In the genomic region with DNA sequence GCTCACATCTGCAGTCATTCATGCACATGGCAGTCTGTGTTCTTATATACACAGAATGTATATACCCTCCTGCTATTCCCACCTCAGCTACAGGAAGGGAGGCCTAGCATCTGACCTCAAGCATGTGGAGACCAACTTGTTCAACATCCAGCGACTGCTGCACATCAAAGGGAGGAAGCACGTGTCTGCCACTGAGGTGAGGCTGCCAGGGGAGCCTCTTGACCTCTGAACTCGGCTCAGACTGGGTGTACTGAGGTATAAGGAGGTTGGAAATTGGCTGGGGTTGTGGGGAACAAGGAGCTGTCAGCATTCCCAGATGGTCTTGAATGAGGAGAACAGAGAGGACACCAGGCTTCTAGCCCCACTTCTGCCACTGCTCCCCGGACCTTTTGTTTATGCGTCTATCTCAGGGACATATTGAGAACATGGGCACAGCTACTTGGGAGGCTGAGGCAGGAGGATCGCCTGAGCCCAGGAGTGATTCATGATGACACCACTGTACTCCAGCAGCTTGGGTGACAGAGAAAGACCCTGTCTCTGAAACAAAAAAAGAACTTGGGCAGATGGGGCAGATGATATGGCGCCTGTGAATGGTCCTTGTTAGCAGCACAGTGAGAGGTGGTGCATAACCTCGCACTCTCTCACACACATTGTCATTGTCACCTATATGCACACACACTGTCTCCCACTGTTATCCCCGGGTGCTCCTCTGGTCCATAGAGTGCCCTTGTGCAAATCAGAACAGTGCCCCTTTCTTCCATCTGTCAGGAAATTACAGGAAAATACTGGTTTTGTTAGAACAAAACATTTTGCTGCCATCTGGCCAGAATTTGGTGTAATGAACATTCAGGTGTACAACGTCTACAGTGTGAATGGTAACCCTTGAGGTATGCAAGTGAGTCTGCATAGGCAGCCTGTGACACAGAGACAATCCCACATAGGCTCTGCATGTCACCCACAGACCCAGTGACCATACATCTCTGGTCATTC, we compare ENCODE assay signal across 1 cellular context.
TF ChIP-seq lines count a peak whose summit lies in the region.

No MANE protein-coding gene starts in this region.

TF ChIP-seq in HepG2, 621 proteins besides CTCF, POLR2A, EP300 and RAD21 (continued from another document and continues in another):
- TF ChIP-seq, protein P1, sequence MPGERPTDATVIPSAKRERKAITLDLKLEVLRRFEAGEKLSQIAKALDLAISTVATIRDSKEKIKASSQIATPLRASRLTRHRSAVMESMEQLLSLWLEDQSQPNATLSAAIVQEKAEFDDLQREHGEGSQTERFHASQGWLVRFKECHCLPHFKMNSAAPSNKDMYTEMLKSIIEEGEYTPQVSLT (CRISPR knock-in tag; IDR thresholded peaks at IDR 0.05; ENCODE audit: borderline replicate concordance, low read depth), result no peak
- no peak for TF ChIP-seq ZNF460 (CRISPR knock-in tag; IDR thresholded peaks at IDR 0.05; ENCODE audit: borderline replicate concordance)
- no peak for TF ChIP-seq ZNF138 (CRISPR knock-in tag; IDR thresholded peaks at IDR 0.05; ENCODE audit: low read depth)
- 0 out of 2 replicates have a peak, but pooled peaks have one; percentile 23 for TF ChIP-seq KDM1A (CRISPR knock-in tag; IDR thresholded peaks at IDR 0.05)
- no peak for TF ChIP-seq SCMH1 (CRISPR knock-in tag; IDR thresholded peaks at IDR 0.05; ENCODE audit: borderline replicate concordance)
- TF ChIP-seq NFYB (CRISPR knock-in tag; IDR thresholded peaks at IDR 0.05), result no peak
- no peak for TF ChIP-seq ZNF597 (CRISPR knock-in tag; IDR thresholded peaks at IDR 0.05)
- no peak for TF ChIP-seq HHEX (CRISPR knock-in tag; IDR thresholded peaks at IDR 0.05)
- TF ChIP-seq ZNF513 (CRISPR knock-in tag; conservative IDR thresholded peaks at IDR 0.05), result no peak
- peak; percentile 17; the same call in 1 of the 2 replicates for TF ChIP-seq RXRB (CRISPR knock-in tag; IDR thresholded peaks at IDR 0.05; ENCODE audit: borderline replicate concordance)
- TF ChIP-seq ZNF20 (CRISPR knock-in tag; IDR thresholded peaks at IDR 0.05), result no peak
- TF ChIP-seq KLF6 (CRISPR knock-in tag; IDR thresholded peaks at IDR 0.05), result no peak
- no peak for TF ChIP-seq ZNF777 (CRISPR knock-in tag; IDR thresholded peaks at IDR 0.05)
- peak; percentile 23; the same call in 1 of the 2 replicates for TF ChIP-seq GABPB1 (CRISPR knock-in tag; IDR thresholded peaks at IDR 0.05)
- TF ChIP-seq ELF3 (CRISPR knock-in tag; IDR thresholded peaks at IDR 0.05), result peak; percentile 29; the same call in 1 of the 2 replicates
- no peak for TF ChIP-seq MAF1 (CRISPR knock-in tag; IDR thresholded peaks at IDR 0.05; ENCODE audit: borderline replicate concordance)
- peak; percentile 41; the same call in 1 of the 2 replicates for TF ChIP-seq SAP130 (CRISPR knock-in tag; IDR thresholded peaks at IDR 0.05; ENCODE audit: low read depth)
- no peak for TF ChIP-seq ONECUT2 (CRISPR knock-in tag; IDR thresholded peaks at IDR 0.05)
- no peak for TF ChIP-seq ZNF274 (CRISPR knock-in tag; IDR thresholded peaks at IDR 0.05)
- TF ChIP-seq ZNF670 (CRISPR knock-in tag; IDR thresholded peaks at IDR 0.05; ENCODE audit: borderline replicate concordance), result no peak
- peak; percentile 90 for TF ChIP-seq ZNF12 (CRISPR knock-in tag; IDR thresholded peaks at IDR 0.05)
- no peak for TF ChIP-seq ZNF678 (CRISPR knock-in tag; IDR thresholded peaks at IDR 0.05)
- no peak for TF ChIP-seq RNF2 (conservative IDR thresholded peaks at IDR 0.05; ENCODE audit: low read depth)
- TF ChIP-seq HNRNPK (IDR thresholded peaks at IDR 0.05; ENCODE audit: low read depth, low read length, poor library complexity, severe bottlenecking), result no peak
- TF ChIP-seq, protein P2, sequence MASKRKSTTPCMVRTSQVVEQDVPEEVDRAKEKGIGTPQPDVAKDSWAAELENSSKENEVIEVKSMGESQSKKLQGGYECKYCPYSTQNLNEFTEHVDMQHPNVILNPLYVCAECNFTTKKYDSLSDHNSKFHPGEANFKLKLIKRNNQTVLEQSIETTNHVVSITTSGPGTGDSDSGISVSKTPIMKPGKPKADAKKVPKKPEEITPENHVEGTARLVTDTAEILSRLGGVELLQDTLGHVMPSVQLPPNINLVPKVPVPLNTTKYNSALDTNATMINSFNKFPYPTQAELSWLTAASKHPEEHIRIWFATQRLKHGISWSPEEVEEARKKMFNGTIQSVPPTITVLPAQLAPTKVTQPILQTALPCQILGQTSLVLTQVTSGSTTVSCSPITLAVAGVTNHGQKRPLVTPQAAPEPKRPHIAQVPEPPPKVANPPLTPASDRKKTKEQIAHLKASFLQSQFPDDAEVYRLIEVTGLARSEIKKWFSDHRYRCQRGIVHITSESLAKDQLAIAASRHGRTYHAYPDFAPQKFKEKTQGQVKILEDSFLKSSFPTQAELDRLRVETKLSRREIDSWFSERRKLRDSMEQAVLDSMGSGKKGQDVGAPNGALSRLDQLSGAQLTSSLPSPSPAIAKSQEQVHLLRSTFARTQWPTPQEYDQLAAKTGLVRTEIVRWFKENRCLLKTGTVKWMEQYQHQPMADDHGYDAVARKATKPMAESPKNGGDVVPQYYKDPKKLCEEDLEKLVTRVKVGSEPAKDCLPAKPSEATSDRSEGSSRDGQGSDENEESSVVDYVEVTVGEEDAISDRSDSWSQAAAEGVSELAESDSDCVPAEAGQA (IDR thresholded peaks at IDR 0.05; ENCODE audit: low read depth), result no peak
- TF ChIP-seq, protein P2 (CRISPR knock-in tag; IDR thresholded peaks at IDR 0.05; ENCODE audit: borderline replicate concordance), result no peak
- TF ChIP-seq ZFP36L1 (CRISPR knock-in tag; IDR thresholded peaks at IDR 0.05), result no peak
- TF ChIP-seq, protein P3, sequence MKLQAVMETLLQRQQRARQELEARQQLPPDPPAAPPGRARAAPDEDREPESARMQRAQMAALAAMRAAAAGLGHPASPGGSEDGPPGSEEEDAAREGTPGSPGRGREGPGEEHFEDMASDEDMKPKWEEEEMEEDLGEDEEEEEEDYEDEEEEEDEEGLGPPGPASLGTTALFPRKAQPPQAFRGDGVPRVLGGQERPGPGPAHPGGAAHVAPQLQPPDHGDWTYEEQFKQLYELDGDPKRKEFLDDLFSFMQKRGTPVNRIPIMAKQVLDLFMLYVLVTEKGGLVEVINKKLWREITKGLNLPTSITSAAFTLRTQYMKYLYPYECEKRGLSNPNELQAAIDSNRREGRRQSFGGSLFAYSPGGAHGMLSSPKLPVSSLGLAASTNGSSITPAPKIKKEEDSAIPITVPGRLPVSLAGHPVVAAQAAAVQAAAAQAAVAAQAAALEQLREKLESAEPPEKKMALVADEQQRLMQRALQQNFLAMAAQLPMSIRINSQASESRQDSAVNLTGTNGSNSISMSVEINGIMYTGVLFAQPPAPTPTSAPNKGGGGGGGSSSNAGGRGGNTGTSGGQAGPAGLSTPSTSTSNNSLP (IDR thresholded peaks at IDR 0.05; ENCODE audit: low read depth, low read length), result no peak
- TF ChIP-seq NCOA1 (CRISPR knock-in tag; IDR thresholded peaks at IDR 0.05), result no peak
- no peak for TF ChIP-seq ZNF280B (CRISPR knock-in tag; IDR thresholded peaks at IDR 0.05; ENCODE audit: borderline replicate concordance)
- TF ChIP-seq KDM2A (CRISPR knock-in tag; IDR thresholded peaks at IDR 0.05; ENCODE audit: borderline replicate concordance, low read depth), result 0 out of 2 replicates have a peak, but pooled peaks have one; percentile 36
- TF ChIP-seq ZNF263 (CRISPR knock-in tag; IDR thresholded peaks at IDR 0.05), result no peak
- TF ChIP-seq DMTF1 (CRISPR knock-in tag; IDR thresholded peaks at IDR 0.05), result no peak
- TF ChIP-seq ZNF205 (CRISPR knock-in tag; IDR thresholded peaks at IDR 0.05), result no peak
- TF ChIP-seq ZNF501 (CRISPR knock-in tag; IDR thresholded peaks at IDR 0.05), result no peak
- no peak for TF ChIP-seq KDM5A (IDR thresholded peaks at IDR 0.05; ENCODE audit: borderline replicate concordance, low read length)
- TF ChIP-seq BHLHE40 (IDR thresholded peaks at IDR 0.05; ENCODE audit: low read length), result peak; percentile 86
- TF ChIP-seq, protein P4, sequence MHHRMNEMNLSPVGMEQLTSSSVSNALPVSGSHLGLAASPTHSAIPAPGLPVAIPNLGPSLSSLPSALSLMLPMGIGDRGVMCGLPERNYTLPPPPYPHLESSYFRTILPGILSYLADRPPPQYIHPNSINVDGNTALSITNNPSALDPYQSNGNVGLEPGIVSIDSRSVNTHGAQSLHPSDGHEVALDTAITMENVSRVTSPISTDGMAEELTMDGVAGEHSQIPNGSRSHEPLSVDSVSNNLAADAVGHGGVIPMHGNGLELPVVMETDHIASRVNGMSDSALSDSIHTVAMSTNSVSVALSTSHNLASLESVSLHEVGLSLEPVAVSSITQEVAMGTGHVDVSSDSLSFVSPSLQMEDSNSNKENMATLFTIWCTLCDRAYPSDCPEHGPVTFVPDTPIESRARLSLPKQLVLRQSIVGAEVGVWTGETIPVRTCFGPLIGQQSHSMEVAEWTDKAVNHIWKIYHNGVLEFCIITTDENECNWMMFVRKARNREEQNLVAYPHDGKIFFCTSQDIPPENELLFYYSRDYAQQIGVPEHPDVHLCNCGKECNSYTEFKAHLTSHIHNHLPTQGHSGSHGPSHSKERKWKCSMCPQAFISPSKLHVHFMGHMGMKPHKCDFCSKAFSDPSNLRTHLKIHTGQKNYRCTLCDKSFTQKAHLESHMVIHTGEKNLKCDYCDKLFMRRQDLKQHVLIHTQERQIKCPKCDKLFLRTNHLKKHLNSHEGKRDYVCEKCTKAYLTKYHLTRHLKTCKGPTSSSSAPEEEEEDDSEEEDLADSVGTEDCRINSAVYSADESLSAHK (CRISPR knock-in tag; IDR thresholded peaks at IDR 0.05; ENCODE audit: borderline replicate concordance), result no peak
- no peak for TF ChIP-seq ZNF143 (CRISPR knock-in tag; IDR thresholded peaks at IDR 0.05)
- TF ChIP-seq DPF2 (CRISPR knock-in tag; IDR thresholded peaks at IDR 0.05; ENCODE audit: borderline replicate concordance, low read depth), result no peak
- TF ChIP-seq, protein P5, sequence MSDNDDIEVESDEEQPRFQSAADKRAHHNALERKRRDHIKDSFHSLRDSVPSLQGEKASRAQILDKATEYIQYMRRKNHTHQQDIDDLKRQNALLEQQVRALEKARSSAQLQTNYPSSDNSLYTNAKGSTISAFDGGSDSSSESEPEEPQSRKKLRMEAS (IDR thresholded peaks at IDR 0.05), result peak; percentile 94
- no peak for TF ChIP-seq MTF2 (CRISPR knock-in tag; IDR thresholded peaks at IDR 0.05; ENCODE audit: borderline replicate concordance)
- no peak for TF ChIP-seq SPEN (CRISPR knock-in tag; IDR thresholded peaks at IDR 0.05; ENCODE audit: low read depth)
- no peak for TF ChIP-seq ZNF850 (CRISPR knock-in tag; conservative IDR thresholded peaks at IDR 0.05)
